9 cellular contexts compared by ENCODE assay signal in the genomic region with DNA sequence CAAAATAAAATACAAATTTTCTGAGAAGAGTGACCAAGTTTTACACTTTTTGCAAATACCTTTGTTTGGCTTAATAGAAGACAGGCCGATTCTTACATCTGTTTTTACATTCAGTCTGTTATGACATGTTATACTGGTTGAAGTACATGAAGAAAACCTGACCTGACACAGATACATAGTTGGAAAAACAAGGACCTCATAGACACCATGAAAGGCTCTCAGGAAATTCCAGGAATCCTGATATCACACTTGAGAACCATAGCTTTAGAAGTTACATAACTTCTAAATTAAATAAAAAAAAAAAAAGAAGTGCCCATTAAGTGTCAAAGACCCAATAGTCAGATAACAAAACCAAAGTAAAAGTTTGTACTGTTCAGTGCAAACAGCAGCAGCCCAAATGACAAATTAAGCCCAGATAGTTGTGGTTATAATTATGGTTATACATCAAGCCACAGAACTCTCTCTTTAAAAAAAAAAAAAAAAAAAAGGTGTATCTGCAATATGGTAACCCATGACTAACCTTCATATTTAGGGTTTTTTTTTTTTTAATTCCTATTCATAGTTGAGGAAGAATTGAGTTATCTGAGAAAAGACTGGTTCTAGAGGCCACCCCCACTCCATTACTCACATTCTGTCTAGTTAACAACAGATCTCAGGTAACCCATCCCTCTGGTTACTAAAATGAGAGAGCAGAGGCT. TPM values are rescaled to one million over a fixed set of nuclear protein-coding genes. Genes with fewer than 3 reads are reported as not detected.
DNase-seq lines count a peak whose midpoint lies in the region; ATAC-seq and TF ChIP-seq lines count a peak whose summit lies in the region.
"Had no signal": no experiment of that assay in that cellular context is flagged by ENCODE, and none has a peak within 500 bp of the region (broad histone marks: within the 10 kb centered on the region; RNA-seq: fewer than 3 reads in every experiment).

No MANE protein-coding gene starts in this region.

- peak; percentile 3 for ATAC-seq in HG02588 (IDR thresholded peaks at IDR 0.05; ENCODE audit: unreplicated experiment)
- ATAC-seq in naive thymus-derived CD8-positive, alpha-beta T cell: peak; percentile 59 to 63

- no peaks in the 10 kb centered on the region for H3K36me3 ChIP-seq in WERI-Rb-1

- H3K27ac Mint-ChIP-seq in naive thymus-derived CD8-positive, alpha-beta T cell: peak overlapping the region in 3 of 10 donors; percentile 3 to 66 (median 17)

- peaks cover 0 to 11% (median 2%) of the 10 kb centered on the region in 3 donors for H3K36me3 Mint-ChIP-seq in naive thymus-derived CD8-positive, alpha-beta T cell

- H3K4me3 Mint-ChIP-seq in naive thymus-derived CD8-positive, alpha-beta T cell: peak overlapping the region in 8 of 10 donors; percentile 2 to 61 (median 40)

- no peaks in the 10 kb centered on the region for H3K27me3 Mint-ChIP-seq in naive thymus-derived CD8-positive, alpha-beta T cell

- H3K27ac ChIP-seq in WERI-Rb-1: no peak overlapping the region

- POLR2A ChIA-PET in naive thymus-derived CD8-positive, alpha-beta T cell (lab: Charles Lee): interaction anchor here (0.7 to 1.8 kb wide), 3 partner anchors 20 to 38 kb away, joined by 3 to 8 read pairs (median 4); partner anchors contain the start of gene RBM26

- peaks cover 30 to 89% (median 65%) of the 10 kb centered on the region in 4 donors for H3K4me1 Mint-ChIP-seq in naive thymus-derived CD8-positive, alpha-beta T cell

- no peaks in the 10 kb centered on the region for H3K9me3 ChIP-seq in WERI-Rb-1 (ENCODE audit: severe bottlenecking)

- no peak for TF ChIP-seq CTCF in WERI-Rb-1 (IDR thresholded peaks at IDR 0.05; ENCODE audit: low read depth, low read length)

- peak; percentile 45 for DNase-seq in activated CD4-positive, alpha-beta T cell treated with anti-CD3 and anti-CD28 coated beads for 48 hours
- no peak for DNase-seq in activated CD4-positive, alpha-beta T cell treated with anti-CD3 and anti-CD28 coated beads, Interleukin-2, amount 50 U/mL, for 1 hour
- DNase-seq in NCI-H226 (peak; percentile 60), WERI-Rb-1 (no peak), NCI-H2227 (lab: John Stamatoyannopoulos, UW; ENCODE audit: unreplicated experiment) (no peak), KBM-7 (no peak)
- peak in 2 of 10 donors; percentile 5 to 14 for DNase-seq in naive thymus-derived CD8-positive, alpha-beta T cell
- DNase-seq: activated effector memory CD4-positive, alpha-beta T cell treated with Interleukin-2 at 50 U/mL for 16 hours had no signal

- in situ Hi-C loops in KBM-7 (cut with MboI; ENCODE audit: low pct_unique_long_range_greater_than_20kb, low sequenced_read_pairs): no loop called here

- H3K27me3 ChIP-seq in WERI-Rb-1 (ENCODE audit: insufficient read depth, low read depth, severe bottlenecking): no peaks in the 10 kb centered on the region

- H3K4me3 ChIP-seq in WERI-Rb-1 (ENCODE audit: low read depth, low read length): no peak overlapping the region

- H3K9me3 Mint-ChIP-seq in naive thymus-derived CD8-positive, alpha-beta T cell: no peaks in the 10 kb centered on the region

RNA-seq across cellular contexts. Expression of gene RBM26, which starts 19.8 kb away (rescaled TPM):
- 100 to 1,000 TPM; 138 to 142 TPM for total RNA-seq in naive thymus-derived CD8-positive, alpha-beta T cell
- 10 to 100 TPM; 14.1 to 17.0 (median 16.1) TPM for polyA plus RNA-seq in naive thymus-derived CD8-positive, alpha-beta T cell

Comparison
In these comparisons a context has a peak if more than half of its experiments do, and no peak if none do; other contexts are left out.
1. DNase-seq: peak in activated CD4-positive, alpha-beta T cell treated with anti-CD3 and anti-CD28 coated beads for 48 hours (single experiment) and NCI-H226 (single experiment); none in activated CD4-positive, alpha-beta T cell treated with anti-CD3 and anti-CD28 coated beads, Interleukin-2, amount 50 U/mL, for 1 hour (single experiment), WERI-Rb-1 (single experiment), NCI-H2227 (single experiment) and KBM-7 (single experiment).